ENCODE assay signal across 20 cellular contexts in genomic region chr2:3185910-3186309, GRCh38.
DNase-seq lines count a peak whose midpoint lies in the region; ATAC-seq and TF ChIP-seq lines count a peak whose summit lies in the region.
"Had no signal": no experiment of that assay in that cellular context is flagged by ENCODE, and none has a peak within 500 bp of the region (broad histone marks: within the 10 kb centered on the region; RNA-seq: fewer than 3 reads in every experiment).

No MANE protein-coding gene starts in this region.

- no peak for TF ChIP-seq POLR2A in spleen (IDR thresholded peaks at IDR 0.05)

- TF ChIP-seq CTCF in left ventricle myocardium inferior (IDR thresholded peaks at IDR 0.05; ENCODE audit: borderline replicate concordance) (no peak), GM23338 (conservative IDR thresholded peaks at IDR 0.05; ENCODE audit: low read depth in 2 of 2) (no peak), neural crest cell (conservative IDR thresholded peaks at IDR 0.05) (no peak), spleen (IDR thresholded peaks at IDR 0.05 in 8 of 11, conservative IDR thresholded peaks at IDR 0.05 in 3 of 11) (no peak)

- H3K9me3 Mint-ChIP-seq in GM23338 (peaks cover 2% of the 10 kb centered on the region; the same call in 1 of the 3 replicates), neural crest cell (peaks cover 3% of the 10 kb centered on the region)
- H3K9me3 Mint-ChIP-seq: CD8-positive, alpha-beta T cell had no signal

- H3K9me2 ChIP-seq in GM23338 (ENCODE audit: insufficient read depth), result no peaks in the 10 kb centered on the region

- H3K27me3 Mint-ChIP-seq in GM23338 (ENCODE audit: insufficient read depth, low read depth, poor library complexity) (peaks cover 10% of the 10 kb centered on the region), neural crest cell (ENCODE audit: low read depth) (no peaks in the 10 kb centered on the region)
- H3K27me3 Mint-ChIP-seq: B cell had no signal

- DNase-seq in Right ventricle myocardium superior (peak; percentile 33), left ventricle myocardium inferior (no peak), GM23338 (ENCODE audit: low spot score) (no peak), neural crest cell (ENCODE audit: low read depth, low spot score) (no peak), spleen (peak; percentile 55), NCI-H2196 (lab: John Stamatoyannopoulos, UW; ENCODE audit: unreplicated experiment) (no peak), amygdala (lab: John Stamatoyannopoulos, UW) (no peak)
- DNase-seq: 8988T; CD8-positive, alpha-beta T cell; DMS 273 treated with DMSO at 0.1 percent for 48 hours; DMS53; DND-41; EL; HCEC 1CT; IMR-90 had no signal

- peaks cover 6% of the 10 kb centered on the region; the same call in 2 of the 3 replicates for H3K36me3 Mint-ChIP-seq in GM23338 (ENCODE audit: low read depth)
- H3K36me3 Mint-ChIP-seq in neural crest cell (ENCODE audit: low read depth), result peaks cover 15% of the 10 kb centered on the region

- ATAC-seq in Right ventricle myocardium superior (ENCODE audit: poor library complexity) (no peak), GM23338 (no peak), GM18519 (IDR thresholded peaks at IDR 0.05; ENCODE audit: low FRiP score, unreplicated experiment) (no peak)
- ATAC-seq: CD8-positive, alpha-beta T cell; K562 had no signal

- no peaks in the 10 kb centered on the region; the same call in 1 of the 2 replicates for H4K20me1 ChIP-seq in GM23338 (replicated peaks; ENCODE audit: insufficient read depth)

- H3K79me2 ChIP-seq in GM23338 (replicated peaks; ENCODE audit: insufficient read depth), result no peaks in the 10 kb centered on the region

- no peaks in the 10 kb centered on the region for H3K4me1 Mint-ChIP-seq in GM23338
- peaks cover 8% of the 10 kb centered on the region for H3K4me1 Mint-ChIP-seq in neural crest cell
- H3K4me1 Mint-ChIP-seq: B cell had no signal

- peak overlapping the region; percentile 82 for H3K27ac Mint-ChIP-seq in GM23338
- peak overlapping the region; percentile 50 for H3K27ac Mint-ChIP-seq in neural crest cell (ENCODE audit: unreplicated experiment)
- H3K27ac Mint-ChIP-seq: B cell; CD8-positive, alpha-beta T cell had no signal

- H2AFZ ChIP-seq in GM23338, result no peak overlapping the region

- H3K27ac ChIP-seq in left ventricle myocardium inferior (replicated peaks) (no peak overlapping the region), GM23338 (ENCODE audit: low read depth) (no peak overlapping the region), spleen (no peak overlapping the region)
- H3K27ac ChIP-seq: BLaER1 treated with 17β-estradiol and CSF1 and Interleukin-3, amounts not matched to agents 10 nM and 100 nM; HL-60 had no signal

- WGBS in spleen, 5 donors, result 88 to 99% (median 97%) methylated on average over 10 of the region's 10 CpGs

- H3K4me3 ChIP-seq in left ventricle myocardium inferior, result no peak overlapping the region
- H3K4me3 ChIP-seq in GM23338, result no peak overlapping the region
- H3K4me3 ChIP-seq in spleen, result no peak overlapping the region
- H3K4me3 ChIP-seq: BLaER1 treated with 17β-estradiol and CSF1 and Interleukin-3, amounts not matched to agents 10 nM and 100 nM; K562 had no signal

- no peaks in the 10 kb centered on the region for H3K27me3 ChIP-seq in left ventricle myocardium inferior (ENCODE audit: low read depth)
- H3K27me3 ChIP-seq in GM23338 (ENCODE audit: insufficient read depth), result no peaks in the 10 kb centered on the region
- H3K27me3 ChIP-seq in spleen (replicated peaks in 1 of 7), result no peaks in the 10 kb centered on the region
- H3K27me3 ChIP-seq: BLaER1 treated with 17β-estradiol and CSF1 and Interleukin-3, amounts not matched to agents 10 nM and 100 nM had no signal

- H3K4me1 ChIP-seq in left ventricle myocardium inferior, result no peaks in the 10 kb centered on the region
- H3K4me1 ChIP-seq in GM23338 (ENCODE audit: insufficient read depth), result no peaks in the 10 kb centered on the region
- H3K4me1 ChIP-seq in spleen, result peaks cover 0 to 12% (median 0%) of the 10 kb centered on the region in 6 donors

- H3K4me3 Mint-ChIP-seq in GM23338 (no peak overlapping the region), neural crest cell (no peak overlapping the region)
- H3K4me3 Mint-ChIP-seq: B cell; CD8-positive, alpha-beta T cell had no signal

- H3K9me3 ChIP-seq in left ventricle myocardium inferior (replicated peaks) (no peaks in the 10 kb centered on the region), spleen (no peaks in the 10 kb centered on the region)
- H3K9me3 ChIP-seq: BLaER1 treated with 17β-estradiol and CSF1 and Interleukin-3, amounts not matched to agents 10 nM and 100 nM had no signal

- H3F3A ChIP-seq in GM23338 (replicated peaks; ENCODE audit: low read depth), result no peaks in the 10 kb centered on the region

- H3K36me3 ChIP-seq in left ventricle myocardium inferior (peaks cover 11% of the 10 kb centered on the region), GM23338 (ENCODE audit: insufficient read depth) (no peaks in the 10 kb centered on the region), spleen (peaks cover 0 to 75% (median 16%) of the 10 kb centered on the region in 6 donors)

- no peak overlapping the region for H3K4me2 ChIP-seq in GM23338
- H3K4me2 ChIP-seq: BLaER1 treated with 17β-estradiol and CSF1 and Interleukin-3, amounts not matched to agents 10 nM and 100 nM had no signal

- intact Hi-C loops in Right ventricle myocardium superior (cut with DNase I), result no loop called here
- intact Hi-C loops in left ventricle myocardium inferior (cut with micrococcal nuclease), result no loop called here
- intact Hi-C loops in spleen (cut with DNase I; ENCODE audit: low total_unique reads), result no loop called here

TF ChIP-seq in GM23338, 12 proteins besides CTCF, POLR2A, EP300 and RAD21 (continues in another document):
- TF ChIP-seq ZNF331 (CRISPR knock-in tag; IDR thresholded peaks at IDR 0.05; ENCODE audit: low read depth) (no peak), CREB1 (CRISPR knock-in tag; IDR thresholded peaks at IDR 0.05; ENCODE audit: low read depth) (no peak), EZH2phosphoT487 (IDR thresholded peaks at IDR 0.05; ENCODE audit: unreplicated experiment) (no peak), JUNB (IDR thresholded peaks at IDR 0.05; ENCODE audit: unreplicated experiment) (no peak), NANOG (IDR thresholded peaks at IDR 0.05; ENCODE audit: borderline replicate concordance) (no peak), ZNF462 (CRISPR knock-in tag; IDR thresholded peaks at IDR 0.05) (no peak)

Comparison
In these comparisons a context has a peak if more than half of its experiments do, and no peak if none do; other contexts are left out.
1. DNase-seq: peak in Right ventricle myocardium superior (single experiment) and spleen (single experiment); none in left ventricle myocardium inferior (single experiment), GM23338 (single experiment), neural crest cell (single experiment), NCI-H2196 (single experiment) and amygdala (0 of 56).